ENCODE assay signal across 31 cellular contexts in genomic region chr19:6838062-6838655, GRCh38. TPM values are rescaled to one million over a fixed set of nuclear protein-coding genes. Genes with fewer than 3 reads are reported as not detected.
DNase-seq lines count a peak whose midpoint lies in the region; ATAC-seq and TF ChIP-seq lines count a peak whose summit lies in the region.
"Had no signal": no experiment of that assay in that cellular context is flagged by ENCODE, and none has a peak within 500 bp of the region (broad histone marks: within the 10 kb centered on the region; RNA-seq: fewer than 3 reads in every experiment).

No MANE protein-coding gene starts in this region.

- H3K36me3 Mint-ChIP-seq in activated CD4-positive, alpha-beta memory T cell treated with anti-CD3 and anti-CD28 coated beads for 36 hours: peaks cover 36% of the 10 kb centered on the region
- peaks cover 53% of the 10 kb centered on the region for H3K36me3 Mint-ChIP-seq in activated CD4-positive, alpha-beta memory T cell treated with anti-CD3 and anti-CD28 coated beads, Interleukin-2, amount 10 ng/mL, durations not matched to agents 7 days and 5 days (ENCODE audit: low read depth)
- peaks cover 46 to 48% of the 10 kb centered on the region in 2 donors for H3K36me3 Mint-ChIP-seq in CD4-positive, alpha-beta memory T cell
- H3K36me3 Mint-ChIP-seq in activated naive CD4-positive, alpha-beta T cell treated with anti-CD3 and anti-CD28 coated beads, Interleukin-2, amount 50 U/mL, for 72 hours: peaks cover 21 to 43% of the 10 kb centered on the region in 2 donors
- peaks cover 17 to 44% (median 30%) of the 10 kb centered on the region in 5 donors for H3K36me3 Mint-ChIP-seq in naive thymus-derived CD4-positive, alpha-beta T cell
- no peaks in the 10 kb centered on the region for H3K36me3 Mint-ChIP-seq in type B pancreatic cell

- H3K27me3 Mint-ChIP-seq in activated CD4-positive, alpha-beta memory T cell treated with anti-CD3 and anti-CD28 coated beads for 36 hours: no peaks in the 10 kb centered on the region
- no peaks in the 10 kb centered on the region for H3K27me3 Mint-ChIP-seq in activated CD4-positive, alpha-beta memory T cell treated with anti-CD3 and anti-CD28 coated beads, Interleukin-2, amount 10 ng/mL, durations not matched to agents 7 days and 5 days
- H3K27me3 Mint-ChIP-seq in CD4-positive, alpha-beta memory T cell: no peaks in the 10 kb centered on the region
- no peaks in the 10 kb centered on the region for H3K27me3 Mint-ChIP-seq in naive thymus-derived CD4-positive, alpha-beta T cell
- peaks cover 3% of the 10 kb centered on the region for H3K27me3 Mint-ChIP-seq in type B pancreatic cell

- H3K27ac ChIP-seq in CD4-positive, alpha-beta memory T cell (ENCODE audit: low read depth, low read length): no peak overlapping the region
- H3K27ac ChIP-seq in naive thymus-derived CD4-positive, alpha-beta T cell (ENCODE audit: low read depth, low read length): no peak overlapping the region
- no peak overlapping the region for H3K27ac ChIP-seq in hepatocyte
- H3K27ac ChIP-seq: A549, coronary artery, lower lobe of right lung, pancreas, Peyer's patch, skin epidermis, stomach, vagina had no signal

- 84% methylated on average over 3 of the region's 3 CpGs for WGBS in hepatocyte (ENCODE audit: low lambda C conversion rate, missing lambda C conversion rate)

- intact Hi-C loops in activated CD4-positive, alpha-beta memory T cell treated with anti-CD3 and anti-CD28 coated beads for 36 hours (cut with micrococcal nuclease): no loop called here
- intact Hi-C loops in CD4-positive, alpha-beta memory T cell (cut with micrococcal nuclease): no loop called here
- intact Hi-C loops in naive thymus-derived CD4-positive, alpha-beta T cell (cut with micrococcal nuclease): loop anchor here in 1 of 2 donors (5.0 kb wide), 1 partner anchor 36 kb away; no protein-coding TSS in a partner anchor

- no peaks in the 10 kb centered on the region for H4K20me1 ChIP-seq in hepatocyte (ENCODE audit: insufficient read depth, poor library complexity, severe bottlenecking)

- POLR2A ChIA-PET in activated CD4-positive, alpha-beta memory T cell treated with anti-CD3 and anti-CD28 coated beads for 36 hours (lab: Charles Lee): no interaction called here
- POLR2A ChIA-PET in activated CD4-positive, alpha-beta memory T cell treated with anti-CD3 and anti-CD28 coated beads, Interleukin-2, amount 10 ng/mL, durations not matched to agents 7 days and 5 days (lab: Charles Lee): interaction anchor here (1.4 kb wide), 1 partner anchor 36 kb away, joined by 3 read pairs; no protein-coding TSS in a partner anchor
- POLR2A ChIA-PET in CD4-positive, alpha-beta memory T cell (lab: Charles Lee; ENCODE audit: partially characterized antibody): interaction anchor here (0.7 kb wide), 1 partner anchor 25 kb away, joined by 4 read pairs; no protein-coding TSS in a partner anchor
- POLR2A ChIA-PET in naive thymus-derived CD4-positive, alpha-beta T cell (lab: Charles Lee): no interaction called here

- no peak overlapping the region for H3K4me3 Mint-ChIP-seq in activated CD4-positive, alpha-beta memory T cell treated with anti-CD3 and anti-CD28 coated beads for 36 hours
- no peak overlapping the region for H3K4me3 Mint-ChIP-seq in activated CD4-positive, alpha-beta memory T cell treated with anti-CD3 and anti-CD28 coated beads, Interleukin-2, amount 10 ng/mL, durations not matched to agents 7 days and 5 days
- no peak overlapping the region for H3K4me3 Mint-ChIP-seq in CD4-positive, alpha-beta memory T cell
- H3K4me3 Mint-ChIP-seq in naive thymus-derived CD4-positive, alpha-beta T cell: no peak overlapping the region
- no peak overlapping the region for H3K4me3 Mint-ChIP-seq in type B pancreatic cell
- H3K4me3 Mint-ChIP-seq: GM23338, HFFc6, nephron progenitor cell, WTC11 had no signal

- no peaks in the 10 kb centered on the region for H3K4me1 ChIP-seq in CD4-positive, alpha-beta memory T cell (ENCODE audit: insufficient read depth, low read length)
- H3K4me1 ChIP-seq in naive thymus-derived CD4-positive, alpha-beta T cell (ENCODE audit: control insufficient read depth in 2 of 2, insufficient read depth in 2 of 2, low read length in 2 of 2): no peaks in the 10 kb centered on the region
- no peaks in the 10 kb centered on the region for H3K4me1 ChIP-seq in hepatocyte (ENCODE audit: insufficient read depth)
- H3K4me1 ChIP-seq: A549, lower lobe of right lung, pancreas, Peyer's patch, stomach, vagina had no signal

- H3K79me2 ChIP-seq in hepatocyte: no peaks in the 10 kb centered on the region

- H3K9me3 ChIP-seq in CD4-positive, alpha-beta memory T cell (ENCODE audit: control insufficient read depth in 1 of 2, low read length in 2 of 2): no peaks in the 10 kb centered on the region
- no peaks in the 10 kb centered on the region for H3K9me3 ChIP-seq in naive thymus-derived CD4-positive, alpha-beta T cell (ENCODE audit: control insufficient read depth in 2 of 3, low read length in 3 of 3)
- H3K9me3 ChIP-seq in hepatocyte (ENCODE audit: low read depth): no peaks in the 10 kb centered on the region
- H3K9me3 ChIP-seq: A549, lower lobe of right lung, pancreas, Peyer's patch, stomach, vagina had no signal

- peak overlapping the region; percentile 11 for H3K27ac Mint-ChIP-seq in activated CD4-positive, alpha-beta memory T cell treated with anti-CD3 and anti-CD28 coated beads for 36 hours
- H3K27ac Mint-ChIP-seq in activated CD4-positive, alpha-beta memory T cell treated with anti-CD3 and anti-CD28 coated beads, Interleukin-2, amount 10 ng/mL, durations not matched to agents 7 days and 5 days: no peak overlapping the region
- peak overlapping the region in 5 of 7 donors; percentile 2 to 48 (median 27) for H3K27ac Mint-ChIP-seq in CD4-positive, alpha-beta memory T cell
- H3K27ac Mint-ChIP-seq in activated naive CD4-positive, alpha-beta T cell treated with anti-CD3 and anti-CD28 coated beads, Interleukin-2, amount 50 U/mL, for 72 hours: peak overlapping the region; percentile 27 to 86
- H3K27ac Mint-ChIP-seq in naive thymus-derived CD4-positive, alpha-beta T cell: peak overlapping the region in 8 of 9 donors; percentile 6 to 87 (median 44)
- H3K27ac Mint-ChIP-seq in type B pancreatic cell: no peak overlapping the region
- H3K27ac Mint-ChIP-seq: GM23338, HFFc6, nephron progenitor cell, WTC11 had no signal

- DNase-seq in activated CD4-positive, alpha-beta memory T cell treated with anti-CD3 and anti-CD28 coated beads for 36 hours: no peak
- DNase-seq in activated CD4-positive, alpha-beta memory T cell treated with anti-CD3 and anti-CD28 coated beads, Interleukin-2, amount 10 ng/mL, durations not matched to agents 7 days and 5 days: no peak
- no peak for DNase-seq in CD4-positive, alpha-beta memory T cell
- no peak for DNase-seq in activated naive CD4-positive, alpha-beta T cell treated with anti-CD3 and anti-CD28 coated beads, Interleukin-2, amount 50 U/mL, for 72 hours (ENCODE audit: low spot score in 2 of 2)
- no peak for DNase-seq in naive thymus-derived CD4-positive, alpha-beta T cell
- DNase-seq in hepatocyte (ENCODE audit: low spot score) (no peak), type B pancreatic cell (ENCODE audit: extremely low spot score, unreplicated experiment) (no peak)
- DNase-seq in stimulated activated CD4-positive, alpha-beta T cell treated with anti-CD3 and anti-CD28 coated beads, Interleukin-2, amount 100 ng/mL, for 24 hours: no peak
- DNase-seq: activated CD4-positive, alpha-beta T cell treated with anti-CD3 and anti-CD28 coated beads, Interleukin-2, amount 50 U/mL, for 1 hour; AML-193; DMS 273 treated with DMSO at 0.1 percent for 48 hours; effector CD8-positive, alpha-beta T cell; HFFc6; hippocampal formation; lower lobe of right lung; NCI-H1092 treated with DMSO at 0.1 percent for 48 hours; NCI-H1694 treated with DMSO at 0.1 percent for 48 hours; NCI-H446; NCI-H748 treated with DMSO at 0.1 percent for 48 hours; nephron progenitor cell; pancreas; SHP77 treated with DMSO at 0.1 percent for 48 hours; stomach had no signal

- no peaks in the 10 kb centered on the region for H3K27me3 ChIP-seq in CD4-positive, alpha-beta memory T cell (ENCODE audit: insufficient read depth, low read length)
- H3K27me3 ChIP-seq in naive thymus-derived CD4-positive, alpha-beta T cell (ENCODE audit: control insufficient read depth in 2 of 2, insufficient read depth in 2 of 2, low read length in 2 of 2): no peaks in the 10 kb centered on the region
- no peaks in the 10 kb centered on the region for H3K27me3 ChIP-seq in hepatocyte
- H3K27me3 ChIP-seq: pancreas, Peyer's patch, stomach, vagina had no signal

- H3K9me3 Mint-ChIP-seq in activated CD4-positive, alpha-beta memory T cell treated with anti-CD3 and anti-CD28 coated beads for 36 hours: peaks cover 2% of the 10 kb centered on the region
- no peaks in the 10 kb centered on the region for H3K9me3 Mint-ChIP-seq in activated CD4-positive, alpha-beta memory T cell treated with anti-CD3 and anti-CD28 coated beads, Interleukin-2, amount 10 ng/mL, durations not matched to agents 7 days and 5 days
- peaks cover 0 to 3% (median 0%) of the 10 kb centered on the region in 8 donors for H3K9me3 Mint-ChIP-seq in CD4-positive, alpha-beta memory T cell
- H3K9me3 Mint-ChIP-seq in activated naive CD4-positive, alpha-beta T cell treated with anti-CD3 and anti-CD28 coated beads, Interleukin-2, amount 50 U/mL, for 72 hours: no peaks in the 10 kb centered on the region
- H3K9me3 Mint-ChIP-seq in naive thymus-derived CD4-positive, alpha-beta T cell: no peaks in the 10 kb centered on the region
- H3K9me3 Mint-ChIP-seq in type B pancreatic cell: no peaks in the 10 kb centered on the region
- H3K9me3 Mint-ChIP-seq: HFFc6 had no signal

- H3K4me2 ChIP-seq in hepatocyte: no peak overlapping the region
- H3K4me2 ChIP-seq: A549, GM23338 had no signal

- no peak overlapping the region for H3K4me3 ChIP-seq in CD4-positive, alpha-beta memory T cell (ENCODE audit: low read length in 2 of 2)
- no peak overlapping the region for H3K4me3 ChIP-seq in naive thymus-derived CD4-positive, alpha-beta T cell (ENCODE audit: low read length)
- no peak overlapping the region for H3K4me3 ChIP-seq in hepatocyte
- H3K4me3 ChIP-seq: A549, coronary artery, GM23338, lower lobe of right lung, pancreas, Peyer's patch, skin epidermis, stomach, vagina had no signal

- no peaks in the 10 kb centered on the region for H3K9me2 ChIP-seq in hepatocyte (replicated peaks; ENCODE audit: insufficient read depth)

- no peak for TF ChIP-seq CTCF in hepatocyte (IDR thresholded peaks at IDR 0.05; ENCODE audit: poor library complexity)
- TF ChIP-seq CTCF in type B pancreatic cell (conservative IDR thresholded peaks at IDR 0.05): no peak

- peaks cover 24% of the 10 kb centered on the region for H3K4me1 Mint-ChIP-seq in activated CD4-positive, alpha-beta memory T cell treated with anti-CD3 and anti-CD28 coated beads for 36 hours (ENCODE audit: low read depth)
- H3K4me1 Mint-ChIP-seq in activated CD4-positive, alpha-beta memory T cell treated with anti-CD3 and anti-CD28 coated beads, Interleukin-2, amount 10 ng/mL, durations not matched to agents 7 days and 5 days: peaks cover 24% of the 10 kb centered on the region
- H3K4me1 Mint-ChIP-seq in CD4-positive, alpha-beta memory T cell: peaks cover 0 to 9% (median 9%) of the 10 kb centered on the region in 4 donors
- H3K4me1 Mint-ChIP-seq in naive thymus-derived CD4-positive, alpha-beta T cell: peaks cover 10 to 26% (median 21%) of the 10 kb centered on the region in 7 donors
- no peaks in the 10 kb centered on the region for H3K4me1 Mint-ChIP-seq in type B pancreatic cell (ENCODE audit: unreplicated experiment)
- H3K4me1 Mint-ChIP-seq: GM23338, nephron progenitor cell, WTC11 had no signal

- CTCF ChIA-PET in activated CD4-positive, alpha-beta memory T cell treated with anti-CD3 and anti-CD28 coated beads for 36 hours (lab: Charles Lee): no interaction called here
- CTCF ChIA-PET in activated CD4-positive, alpha-beta memory T cell treated with anti-CD3 and anti-CD28 coated beads, Interleukin-2, amount 10 ng/mL, durations not matched to agents 7 days and 5 days (lab: Charles Lee): no interaction called here
- CTCF ChIA-PET in CD4-positive, alpha-beta memory T cell (lab: Charles Lee; ENCODE audit: partially characterized antibody): interaction anchor here (1.2 kb wide), 2 partner anchors 22 to 25 kb away, joined by 3 read pairs; no protein-coding TSS in a partner anchor
- CTCF ChIA-PET in naive thymus-derived CD4-positive, alpha-beta T cell (lab: Charles Lee): interaction anchor here (0.8 kb wide), 1 partner anchor 22 kb away, joined by 3 read pairs; no protein-coding TSS in a partner anchor

- H3K36me3 ChIP-seq in CD4-positive, alpha-beta memory T cell (ENCODE audit: insufficient read depth, low read length): peaks cover 33% of the 10 kb centered on the region
- H3K36me3 ChIP-seq in naive thymus-derived CD4-positive, alpha-beta T cell (ENCODE audit: control insufficient read depth in 2 of 3, insufficient read depth in 3 of 3, low read length in 3 of 3): peaks cover 6 to 71% (median 18%) of the 10 kb centered on the region in 3 experiments
- no peaks in the 10 kb centered on the region for H3K36me3 ChIP-seq in hepatocyte (replicated peaks; ENCODE audit: insufficient read depth, low read depth)
- H3K36me3 ChIP-seq: pancreas, Peyer's patch, vagina had no signal

- H2AFZ ChIP-seq in hepatocyte: no peak overlapping the region
- H2AFZ ChIP-seq: GM23338 had no signal

- no peak for ATAC-seq in activated naive CD4-positive, alpha-beta T cell treated with anti-CD3 and anti-CD28 coated beads, Interleukin-2, amount 50 U/mL, for 72 hours
- no peak for ATAC-seq in naive thymus-derived CD4-positive, alpha-beta T cell
- ATAC-seq: A549, GM23338, lower lobe of right lung, pancreas, WTC11 had no signal

RNA-seq across cellular contexts. Expression of gene ADGRE1, which starts 49.2 kb away (rescaled TPM):
- total RNA-seq in activated CD4-positive, alpha-beta memory T cell treated with anti-CD3 and anti-CD28 coated beads for 36 hours: 1 to 10 TPM; 6.6 to 6.8 TPM
- total RNA-seq in activated CD4-positive, alpha-beta memory T cell treated with anti-CD3 and anti-CD28 coated beads, Interleukin-2, amount 10 ng/mL, durations not matched to agents 7 days and 5 days: 1 to 10 TPM; 1.4 to 1.8 TPM
- 10 to 100 TPM in 1 of 2 experiments, 1 to 10 TPM in 1; 8.5 to 10.0 TPM for total RNA-seq in CD4-positive, alpha-beta memory T cell
- 10 to 100 TPM in 1 of 2 donors, 1 to 10 TPM in 1; 2.9 to 10.6 TPM for polyA plus RNA-seq in CD4-positive, alpha-beta memory T cell
- total RNA-seq in activated naive CD4-positive, alpha-beta T cell treated with anti-CD3 and anti-CD28 coated beads, Interleukin-2, amount 50 U/mL, for 72 hours: 10 to 100 TPM; 12.1 to 16.1 TPM
- 10 to 100 TPM in 2 of 5 experiments, 1 to 10 TPM in 3; 7.1 to 31.7 (median 9.1) TPM for total RNA-seq in naive thymus-derived CD4-positive, alpha-beta T cell
- 10 to 100 TPM in 1 of 2 donors, 1 to 10 TPM in 1; 4.2 to 14.3 TPM for polyA plus RNA-seq in naive thymus-derived CD4-positive, alpha-beta T cell
- total RNA-seq in hepatocyte: not detected in 2 replicates
- not detected in 2 replicates for polyA plus RNA-seq in hepatocyte
- total RNA-seq in type B pancreatic cell (ENCODE audit: low replicate concordance): not detected in 2 replicates
- total RNA-seq: astrocyte, GM23338, vagina, WTC11 had no signal
- polyA plus RNA-seq: GM23338 had no signal

Comparison
In these comparisons a context has a peak if more than half of its experiments do, and no peak if none do; other contexts are left out.
1. H3K27ac Mint-ChIP-seq: peak in activated CD4-positive, alpha-beta memory T cell treated with anti-CD3 and anti-CD28 coated beads for 36 hours (single experiment), CD4-positive, alpha-beta memory T cell (5 of 7), activated naive CD4-positive, alpha-beta T cell treated with anti-CD3 and anti-CD28 coated beads, Interleukin-2, amount 50 U/mL, for 72 hours (2 of 2) and naive thymus-derived CD4-positive, alpha-beta T cell (8 of 9); none in activated CD4-positive, alpha-beta memory T cell treated with anti-CD3 and anti-CD28 coated beads, Interleukin-2, amount 10 ng/mL, durations not matched to agents 7 days and 5 days (single experiment) and type B pancreatic cell (single experiment).
2. POLR2A ChIA-PET loops: an anchor here in activated CD4-positive, alpha-beta memory T cell treated with anti-CD3 and anti-CD28 coated beads, Interleukin-2, amount 10 ng/mL, durations not matched to agents 7 days and 5 days (1.4 kb wide) and CD4-positive, alpha-beta memory T cell (0.7 kb wide); none called in activated CD4-positive, alpha-beta memory T cell treated with anti-CD3 and anti-CD28 coated beads for 36 hours and naive thymus-derived CD4-positive, alpha-beta T cell.
3. CTCF ChIA-PET loops: an anchor here in CD4-positive, alpha-beta memory T cell (1.2 kb wide) and naive thymus-derived CD4-positive, alpha-beta T cell (0.8 kb wide); none called in activated CD4-positive, alpha-beta memory T cell treated with anti-CD3 and anti-CD28 coated beads for 36 hours and activated CD4-positive, alpha-beta memory T cell treated with anti-CD3 and anti-CD28 coated beads, Interleukin-2, amount 10 ng/mL, durations not matched to agents 7 days and 5 days.